Comparison of ENCODE assay signal across 14 cellular contexts in genomic region chr6:138044458-138044857, GRCh38.
"Had no signal": no experiment of that assay in that cellular context is flagged by ENCODE, and none has a peak within 500 bp of the region (broad histone marks: within the 10 kb centered on the region; RNA-seq: fewer than 3 reads in every experiment).

No MANE protein-coding gene starts in this region.

- DNase-seq: activated B cell treated with CpG ODN at 0.5 μM for 24 hours; activated CD4-positive, alpha-beta T cell treated with anti-CD3 and anti-CD28 coated beads, Interleukin-2, amount 10 ng/mL, durations not matched to agents 7 days and 5 days; activated gamma-delta T cell; activated naive CD8-positive, alpha-beta T cell treated with anti-CD3 and anti-CD28 coated beads for 36 hours; activated T-cell treated with anti-CD3 and anti-CD28 coated beads, Interleukin-2, amount 50 U/mL, for 24 hours; anterior cingulate cortex; endodermal cell; esophagus squamous epithelium; gastrocnemius medialis; stimulated activated CD4-positive, alpha-beta T cell treated with anti-CD3 and anti-CD28 coated beads, Interleukin-2, amount 100 ng/mL, for 48 hours; stimulated activated naive CD8-positive, alpha-beta T cell treated with anti-CD3 and anti-CD28 coated beads, Interleukin-15, Interleukin-2, amounts not matched to agents 100 U/mL and 50 U/mL, for 24 hours; upper lobe of left lung had no signal

- H3K4me1 Mint-ChIP-seq: activated B cell treated with CpG ODN at 0.5 μM for 24 hours; activated CD4-positive, alpha-beta T cell treated with anti-CD3 and anti-CD28 coated beads, Interleukin-2, amount 10 ng/mL, durations not matched to agents 7 days and 5 days; activated naive CD8-positive, alpha-beta T cell treated with anti-CD3 and anti-CD28 coated beads for 36 hours had no signal

- H3K9me3 Mint-ChIP-seq: activated B cell treated with CpG ODN at 0.5 μM for 24 hours; activated CD4-positive, alpha-beta T cell treated with anti-CD3 and anti-CD28 coated beads, Interleukin-2, amount 10 ng/mL, durations not matched to agents 7 days and 5 days; activated naive CD8-positive, alpha-beta T cell treated with anti-CD3 and anti-CD28 coated beads for 36 hours; activated T-cell treated with anti-CD3 and anti-CD28 coated beads, Interleukin-2, amount 50 U/mL, for 24 hours; T-helper 1 cell treated with Interleukin-12 subunit alpha and Interleukin-12 subunit beta and Interleukin-4 antibody, amounts not matched to agents 30 μg/mL and 1 μg/mL, for 36 hours had no signal

- H3K27ac Mint-ChIP-seq: activated B cell treated with CpG ODN at 0.5 μM for 24 hours; activated CD4-positive, alpha-beta T cell treated with anti-CD3 and anti-CD28 coated beads, Interleukin-2, amount 10 ng/mL, durations not matched to agents 7 days and 5 days; activated naive CD8-positive, alpha-beta T cell treated with anti-CD3 and anti-CD28 coated beads for 36 hours; activated T-cell treated with anti-CD3 and anti-CD28 coated beads, Interleukin-2, amount 50 U/mL, for 24 hours; endodermal cell; T-helper 1 cell treated with Interleukin-12 subunit alpha and Interleukin-12 subunit beta and Interleukin-4 antibody, amounts not matched to agents 30 μg/mL and 1 μg/mL, for 36 hours had no signal

- H3K27me3 Mint-ChIP-seq: activated naive CD8-positive, alpha-beta T cell treated with anti-CD3 and anti-CD28 coated beads for 36 hours had no signal

- H3K4me1 ChIP-seq: breast epithelium, esophagus squamous epithelium, gastrocnemius medialis, upper lobe of left lung had no signal

- H3K9me3 ChIP-seq: breast epithelium, esophagus squamous epithelium, gastrocnemius medialis, upper lobe of left lung had no signal

- H3K4me3 ChIP-seq: breast epithelium, esophagus squamous epithelium, gastrocnemius medialis, upper lobe of left lung had no signal

- H3K27me3 ChIP-seq: breast epithelium, esophagus squamous epithelium, gastrocnemius medialis, upper lobe of left lung had no signal

- ATAC-seq: gastrocnemius medialis; stimulated activated naive CD8-positive, alpha-beta T cell treated with anti-CD3 and anti-CD28 coated beads, Interleukin-15, Interleukin-2, amounts not matched to agents 100 U/mL and 50 U/mL, for 24 hours had no signal

- H3K36me3 Mint-ChIP-seq: activated naive CD8-positive, alpha-beta T cell treated with anti-CD3 and anti-CD28 coated beads for 36 hours had no signal

- H3K36me3 ChIP-seq: breast epithelium, esophagus squamous epithelium, gastrocnemius medialis, upper lobe of left lung had no signal

- H3K4me3 Mint-ChIP-seq: activated B cell treated with CpG ODN at 0.5 μM for 24 hours; activated CD4-positive, alpha-beta T cell treated with anti-CD3 and anti-CD28 coated beads, Interleukin-2, amount 10 ng/mL, durations not matched to agents 7 days and 5 days; activated naive CD8-positive, alpha-beta T cell treated with anti-CD3 and anti-CD28 coated beads for 36 hours; activated T-cell treated with anti-CD3 and anti-CD28 coated beads, Interleukin-2, amount 50 U/mL, for 24 hours; endodermal cell; T-helper 1 cell treated with Interleukin-12 subunit alpha and Interleukin-12 subunit beta and Interleukin-4 antibody, amounts not matched to agents 30 μg/mL and 1 μg/mL, for 36 hours had no signal

- H3K27ac ChIP-seq: breast epithelium, esophagus squamous epithelium, gastrocnemius medialis, upper lobe of left lung had no signal
